25 cellular contexts compared by ENCODE assay signal in genomic region chr5:17694922-17695321, GRCh38.
DNase-seq lines count a peak whose midpoint lies in the region; TF ChIP-seq lines count a peak whose summit lies in the region.
"Had no signal": no experiment of that assay in that cellular context is flagged by ENCODE, and none has a peak within 500 bp of the region (broad histone marks: within the 10 kb centered on the region; RNA-seq: fewer than 3 reads in every experiment).

No MANE protein-coding gene starts in this region.

- H3K27ac Mint-ChIP-seq in MCF 10A (ENCODE audit: low read depth, unreplicated experiment) = no peak overlapping the region
- H3K27ac Mint-ChIP-seq: B cell, CD14-positive monocyte had no signal

- no peak overlapping the region for H3K4me3 Mint-ChIP-seq in MCF 10A (ENCODE audit: unreplicated experiment)
- H3K4me3 Mint-ChIP-seq: B cell, CD14-positive monocyte had no signal

- no peak overlapping the region for H3K4ac ChIP-seq in mesendoderm (ENCODE audit: low read depth, low read length)

- H4K5ac ChIP-seq in mesendoderm (ENCODE audit: low read length) = no peak overlapping the region

- no peak overlapping the region for H3K4me2 ChIP-seq in mesendoderm (ENCODE audit: low read length)

- no peak overlapping the region for H3K4me3 ChIP-seq in breast epithelium
- no peak overlapping the region for H3K4me3 ChIP-seq in adipocyte (ENCODE audit: low read length)
- H3K4me3 ChIP-seq in mesendoderm (ENCODE audit: low read length) = no peak overlapping the region
- H3K4me3 ChIP-seq: Peyer's patch, SJSA1 had no signal

- H3K4me1 ChIP-seq in breast epithelium (no peaks in the 10 kb centered on the region), adipocyte (ENCODE audit: control insufficient read depth, insufficient read depth, low read length) (no peaks in the 10 kb centered on the region), mesendoderm (ENCODE audit: control insufficient read depth, low read depth, low read length) (no peaks in the 10 kb centered on the region)
- H3K4me1 ChIP-seq: Peyer's patch, SJSA1 had no signal

- peaks cover 31% of the 10 kb centered on the region for H3K4me1 Mint-ChIP-seq in MCF 10A (ENCODE audit: insufficient read depth, unreplicated experiment)
- H3K4me1 Mint-ChIP-seq: B cell, CD14-positive monocyte had no signal

- no peaks in the 10 kb centered on the region for H3K27me3 Mint-ChIP-seq in MCF 10A (ENCODE audit: insufficient read depth, unreplicated experiment)

- no peaks in the 10 kb centered on the region for H3K79me2 ChIP-seq in mesendoderm (ENCODE audit: control insufficient read depth, insufficient read depth, low read length)

- no peak overlapping the region for H4K8ac ChIP-seq in mesendoderm (ENCODE audit: low read depth, low read length)

- no peak for TF ChIP-seq CTCF in MCF 10A (IDR thresholded peaks at IDR 0.05; ENCODE audit: unreplicated experiment)
- TF ChIP-seq CTCF in breast epithelium (IDR thresholded peaks at IDR 0.05) = no peak

- WGBS in mesendoderm (ENCODE audit: extremely low coverage, insufficient coverage, low lambda C conversion rate) = no CpG with 5 or more reads among the region's 2 CpGs

- H3K79me1 ChIP-seq in mesendoderm (ENCODE audit: low read length) = no peaks in the 10 kb centered on the region

- H3K56ac ChIP-seq in mesendoderm (ENCODE audit: low read length) = no peak overlapping the region

- no peak for TF ChIP-seq POLR2A in breast epithelium (IDR thresholded peaks at IDR 0.05)

- H2AK5ac ChIP-seq in mesendoderm (ENCODE audit: low read length) = no peak overlapping the region

- intact Hi-C loops in MCF 10A (cut with micrococcal nuclease) = no loop called here
- intact Hi-C loops in breast epithelium (cut with DNase I; ENCODE audit: low total_unique reads) = no loop called here

- no peak overlapping the region for H2BK15ac ChIP-seq in mesendoderm (replicated peaks; ENCODE audit: low read depth)

- H3K27ac ChIP-seq in breast epithelium (no peak overlapping the region), epithelial cell of prostate (peak overlapping the region; percentile 54), mesendoderm (ENCODE audit: low read depth, low read length) (no peak overlapping the region)
- H3K27ac ChIP-seq: Peyer's patch, SJSA1 had no signal

- H3K18ac ChIP-seq in mesendoderm (ENCODE audit: low read length) = no peak overlapping the region

- H3K9me3 ChIP-seq in breast epithelium = no peaks in the 10 kb centered on the region
- H3K9me3 ChIP-seq in adipocyte (ENCODE audit: control insufficient read depth, low read length) = no peaks in the 10 kb centered on the region
- H3K9me3 ChIP-seq: Peyer's patch, SJSA1 had no signal

- no peak overlapping the region for H2BK120ac ChIP-seq in mesendoderm (ENCODE audit: low read depth, low read length)

- POLR2A ChIA-PET in MCF 10A (lab: Yijun Ruan, JAX) = interaction anchor here (1.1 kb wide), 1 partner anchor 11 kb away, joined by 4 read pairs; no protein-coding TSS in a partner anchor

- CTCF ChIA-PET in MCF 10A (lab: Yijun Ruan, JAX) = no interaction called here

- no peaks in the 10 kb centered on the region for H3K36me3 Mint-ChIP-seq in MCF 10A (ENCODE audit: insufficient read depth, unreplicated experiment)
- H3K36me3 Mint-ChIP-seq: CD14-positive monocyte had no signal

- H3K9ac ChIP-seq in adipocyte (ENCODE audit: low read length) = no peak overlapping the region
- H3K9ac ChIP-seq in mesendoderm (ENCODE audit: low read length) = no peak overlapping the region

- DNase-seq in MCF 10A (ENCODE audit: unreplicated experiment) (peak; percentile 32), breast epithelium (ENCODE audit: low spot score in 2 of 2) (no peak), adipocyte (ENCODE audit: low read depth) (peak; percentile 71), epithelial cell of prostate (ENCODE audit: low read depth, low spot score) (peak; percentile 37), renal cortical epithelial cell (ENCODE audit: low read depth) (peak; percentile 1), dedifferentiated amniotic fluid mesenchymal stem cell (ENCODE audit: extremely low spot score) (no peak), SKM-1 treated with dmso at 0.1 percent for 144 hours (lab: John Stamatoyannopoulos, UW; ENCODE audit: unreplicated experiment) (no peak), mesendoderm (no peak)
- DNase-seq: 8988T; DMS53; GDM1; GOT3; HCEC 1CT; Karpas-422; NCI-H1092 treated with DMSO at 0.1 percent for 48 hours; NCI-H146; NCI-H2029; NCI-H2227 treated with DMSO at 0.1 percent for 48 hours; NCI-H510A treated with DMSO at 0.1 percent for 48 hours; NCI-H774; NK-92 treated with Interleukin-12 subunit alpha and Interleukin-12 subunit beta, amount 100 ng/mL, for 24 hours; Peyer's patch had no signal

- no TSS peak for BruUV-seq in MCF 10A (replicated peaks; lab: Mats Ljungman, UMichigan)

- no peaks in the 10 kb centered on the region for H3K36me3 ChIP-seq in breast epithelium
- H3K36me3 ChIP-seq in adipocyte (ENCODE audit: control insufficient read depth, insufficient read depth, low read length, severe bottlenecking) = no peaks in the 10 kb centered on the region
- no peaks in the 10 kb centered on the region for H3K36me3 ChIP-seq in mesendoderm (ENCODE audit: control insufficient read depth, insufficient read depth, low read length)
- H3K36me3 ChIP-seq: Peyer's patch, SJSA1 had no signal

- no peak overlapping the region for H3K23ac ChIP-seq in mesendoderm (ENCODE audit: low read length)

- H2BK5ac ChIP-seq in mesendoderm (ENCODE audit: low read length) = no peak overlapping the region

- no peaks in the 10 kb centered on the region for H3K27me3 ChIP-seq in breast epithelium
- no peaks in the 10 kb centered on the region for H3K27me3 ChIP-seq in adipocyte (replicated peaks; ENCODE audit: control insufficient read depth, insufficient read depth, low read length)
- H3K27me3 ChIP-seq in mesendoderm (ENCODE audit: insufficient read depth, low read length, poor library complexity) = no peaks in the 10 kb centered on the region
- H3K27me3 ChIP-seq: Peyer's patch had no signal

- no peaks in the 10 kb centered on the region for H3K9me3 Mint-ChIP-seq in MCF 10A (ENCODE audit: unreplicated experiment)

Comparison
In these comparisons a context has a peak if more than half of its experiments do, and no peak if none do; other contexts are left out.
1. DNase-seq: peak in MCF 10A (single experiment), adipocyte (single experiment), epithelial cell of prostate (single experiment) and renal cortical epithelial cell (single experiment); none in breast epithelium (0 of 2), dedifferentiated amniotic fluid mesenchymal stem cell (single experiment), SKM-1 treated with dmso at 0.1 percent for 144 hours (single experiment) and mesendoderm (single experiment).